9 cellular contexts compared by ENCODE assay signal in genomic region chrX:67555578-67556203, GRCh38. TPM values are rescaled to one million over a fixed set of nuclear protein-coding genes. Genes with fewer than 3 reads are reported as not detected.
DNase-seq lines count a peak whose midpoint lies in the region; ATAC-seq and TF ChIP-seq lines count a peak whose summit lies in the region.
"Had no signal": no experiment of that assay in that cellular context is flagged by ENCODE, and none has a peak within 500 bp of the region (broad histone marks: within the 10 kb centered on the region; RNA-seq: fewer than 3 reads in every experiment).

No MANE protein-coding gene starts in this region.

- no peaks in the 10 kb centered on the region for H3F3A ChIP-seq in SU-DHL-6 (ENCODE audit: insufficient read depth)

- no peaks in the 10 kb centered on the region for H4K20me1 ChIP-seq in SU-DHL-6 (ENCODE audit: low read depth, low read length)

- H3K9me3 ChIP-seq in SU-DHL-6 (ENCODE audit: insufficient read depth, low read length) = no peaks in the 10 kb centered on the region
- H3K9me3 ChIP-seq in right cardiac atrium (ENCODE audit: control insufficient read depth, low read length) = no peaks in the 10 kb centered on the region
- H3K9me3 ChIP-seq in aorta (ENCODE audit: control insufficient read depth, low read length) = no peaks in the 10 kb centered on the region

- H3K9me2 ChIP-seq in SU-DHL-6 (replicated peaks; ENCODE audit: insufficient read depth, low read length) = no peaks in the 10 kb centered on the region

- DNase-seq in NCI-H1417 (lab: John Stamatoyannopoulos, UW) (peak in 2 of 3 experiments; percentile 9 to 49), NCI-H1417 treated with DMSO at 0.1 percent for 48 hours (lab: John Stamatoyannopoulos, UW) (no peak), HFF-Myc (ENCODE audit: extremely low read depth, low read depth) (no peak), right cardiac atrium (peak in 2 of 3 donors; percentile 22 to 25), aorta (no peak), NCI-H2029 (lab: John Stamatoyannopoulos, UW) (no peak)

- no peaks in the 10 kb centered on the region for H3K4me1 ChIP-seq in right cardiac atrium (ENCODE audit: control insufficient read depth, insufficient read depth, low read length)
- H3K4me1 ChIP-seq in aorta (ENCODE audit: control insufficient read depth in 1 of 2, insufficient read depth in 2 of 2, low read length in 2 of 2) = no peaks in the 10 kb centered on the region

- H2AFZ ChIP-seq in SU-DHL-6 (ENCODE audit: low read depth, low read length, severe bottlenecking) = no peak overlapping the region

- intact Hi-C loops in right cardiac atrium (cut with DNase I) (no loop called here), aorta (cut with DNase I) (no loop called here)

- H3K27me3 ChIP-seq in SU-DHL-6 (ENCODE audit: low read length) = no peaks in the 10 kb centered on the region
- no peaks in the 10 kb centered on the region for H3K27me3 ChIP-seq in right cardiac atrium (ENCODE audit: control insufficient read depth, insufficient read depth)
- no peaks in the 10 kb centered on the region for H3K27me3 ChIP-seq in aorta (ENCODE audit: control insufficient read depth in 1 of 2, insufficient read depth in 2 of 2, low read length in 1 of 2)
- H3K27me3 ChIP-seq: BLaER1 treated with 17β-estradiol and CSF1 and Interleukin-3, amounts not matched to agents 10 nM and 100 nM had no signal

- ATAC-seq in right cardiac atrium (peak in 1 of 2 donors; percentile 44), aorta (ENCODE audit: low FRiP score) (peak; percentile 57), GM19452 (IDR thresholded peaks at IDR 0.05; ENCODE audit: unreplicated experiment) (no peak)

- H3K4me3 ChIP-seq in HFF-Myc (replicated peaks; ENCODE audit: low read depth, low read length) (no peak overlapping the region), SU-DHL-6 (ENCODE audit: insufficient read depth, low read length, poor library complexity, severe bottlenecking) (no peak overlapping the region), right cardiac atrium (ENCODE audit: low read length) (no peak overlapping the region), aorta (ENCODE audit: low read length in 2 of 2) (no peak overlapping the region)
- H3K4me3 ChIP-seq: BLaER1 treated with 17β-estradiol and CSF1 and Interleukin-3, amounts not matched to agents 10 nM and 100 nM had no signal

- no peak overlapping the region for H3K27ac ChIP-seq in SU-DHL-6 (ENCODE audit: low read depth, low read length)
- no peak overlapping the region for H3K27ac ChIP-seq in right cardiac atrium (ENCODE audit: low read length)
- no peak overlapping the region for H3K27ac ChIP-seq in aorta (ENCODE audit: low read depth in 1 of 2, low read length in 2 of 2)
- H3K27ac ChIP-seq: BLaER1 treated with 17β-estradiol and CSF1 and Interleukin-3, amounts not matched to agents 10 nM and 100 nM had no signal

- 40% methylated on average over 7 of the region's 7 CpGs for WGBS in right cardiac atrium
- 35 to 52% methylated on average over 7 of the region's 7 CpGs for WGBS in aorta, 2 donors

- no peaks in the 10 kb centered on the region for H3K79me2 ChIP-seq in SU-DHL-6 (ENCODE audit: insufficient read depth, low read length)

- H3K4me2 ChIP-seq in SU-DHL-6 (ENCODE audit: low read depth, low read length, poor library complexity, severe bottlenecking) = no peak overlapping the region
- H3K4me2 ChIP-seq: BLaER1 treated with 17β-estradiol and CSF1 and Interleukin-3, amounts not matched to agents 10 nM and 100 nM had no signal

- H3K9ac ChIP-seq in SU-DHL-6 (ENCODE audit: low read length) = no peak overlapping the region
- H3K9ac ChIP-seq: BLaER1 treated with 17β-estradiol and CSF1 and Interleukin-3, amounts not matched to agents 10 nM and 100 nM had no signal

- TF ChIP-seq CTCF in HFF-Myc (IDR thresholded peaks at IDR 0.05; ENCODE audit: low read depth, low read length, missing control alignments) (peak; percentile 80), SU-DHL-6 (IDR thresholded peaks at IDR 0.05; ENCODE audit: insufficient read depth, low read length, poor library complexity, severe bottlenecking) (peak; percentile 26)

- H3K36me3 ChIP-seq in SU-DHL-6 (ENCODE audit: low read length) = no peaks in the 10 kb centered on the region
- H3K36me3 ChIP-seq in aorta (ENCODE audit: control insufficient read depth in 1 of 2, insufficient read depth in 2 of 2, low read length in 1 of 2) = no peaks in the 10 kb centered on the region

RNA-seq across cellular contexts. Expression of gene AR, which starts 11.9 kb away (rescaled TPM):
- 10 to 100 TPM; 13.1 to 20.5 (median 16.1) TPM for total RNA-seq in right cardiac atrium
- 3.4 TPM for polyA plus RNA-seq in right cardiac atrium
- total RNA-seq in aorta = 10 to 100 TPM; 12.8 to 17.9 TPM
- 1 to 10 TPM; 1.6 to 5.0 TPM for polyA plus RNA-seq in aorta

Comparison
In these comparisons a context has a peak if more than half of its experiments do, and no peak if none do; other contexts are left out.
1. DNase-seq: peak in NCI-H1417 (2 of 3) and right cardiac atrium (2 of 3); none in NCI-H1417 treated with DMSO at 0.1 percent for 48 hours (single experiment), HFF-Myc (single experiment), aorta (0 of 2) and NCI-H2029 (single experiment).